Comparison of ENCODE assay signal across 8 cellular contexts in the genomic region with DNA sequence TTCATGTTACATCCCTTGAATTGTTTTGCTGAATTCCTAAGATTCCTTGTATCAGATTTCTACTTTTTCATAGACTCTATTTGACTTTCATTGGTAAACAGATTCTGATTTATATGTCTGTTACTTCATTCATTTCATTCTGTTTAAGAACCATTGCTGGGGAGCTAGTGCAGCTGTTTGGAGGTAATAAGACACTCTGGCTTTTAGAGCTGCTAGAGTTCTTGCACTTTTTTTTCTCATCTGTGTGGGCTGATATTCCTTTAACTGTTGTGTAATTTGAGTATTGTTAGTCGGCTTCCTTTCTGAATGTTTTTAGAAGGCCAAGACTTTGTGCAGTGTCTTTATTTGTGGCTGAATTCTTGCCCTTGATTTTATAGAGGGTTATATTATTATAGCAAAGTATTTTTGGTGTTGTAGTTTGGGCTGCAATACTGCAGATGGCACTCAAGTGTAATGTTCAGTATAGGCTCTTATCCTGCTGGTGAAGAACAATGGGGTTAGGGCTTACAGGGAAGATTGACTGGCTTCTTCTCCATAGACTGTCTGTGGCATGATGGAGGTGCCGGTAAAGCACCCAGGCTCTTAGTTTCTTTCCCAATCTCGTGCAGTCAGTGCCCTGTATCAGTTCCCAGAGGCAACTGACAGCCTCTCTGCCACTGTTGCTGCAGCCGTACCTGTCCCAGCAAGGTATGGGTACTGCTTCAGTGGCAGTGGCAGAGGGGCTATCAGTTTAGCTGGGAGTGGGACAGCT.
DNase-seq lines count a peak whose midpoint lies in the region; ATAC-seq, FAIRE-seq and TF ChIP-seq lines count a peak whose summit lies in the region.

No MANE protein-coding gene starts in this region.

- no peak for FAIRE-seq in frontal cortex (lab: Jason Lieb, UNC)

- H3K9me3 ChIP-seq in WERI-Rb-1 (ENCODE audit: severe bottlenecking), result peaks cover 3% of the 10 kb centered on the region
- H3K9me3 ChIP-seq in upper lobe of right lung, result peaks cover 7% of the 10 kb centered on the region

- DNase-seq in GM12865 (ENCODE audit: low read depth), result peak; percentile 54
- peak; percentile 17 for DNase-seq in H4 (ENCODE audit: low spot score)
- DNase-seq in Kasumi-1 (lab: John Stamatoyannopoulos, UW), result peak; percentile 66 to 81
- DNase-seq in WERI-Rb-1, result peak; percentile 10
- DNase-seq in lung microvascular endothelial cell (ENCODE audit: low read depth in 2 of 2), result peak; percentile 68 to 75
- DNase-seq in activated effector memory CD4-positive, alpha-beta T cell treated with anti-CD3 and anti-CD28 coated beads, Interleukin-2, amount 50 U/mL, for 16 hours, result no peak
- no peak for DNase-seq in frontal cortex (ENCODE audit: low spot score in 2 of 2)
- no peak for DNase-seq in upper lobe of right lung

- intact Hi-C loops in upper lobe of right lung (cut with DNase I), result no loop called here

- no peaks in the 10 kb centered on the region for H3K27me3 ChIP-seq in WERI-Rb-1 (ENCODE audit: insufficient read depth, low read depth, severe bottlenecking)
- H3K27me3 ChIP-seq in upper lobe of right lung, result no peaks in the 10 kb centered on the region

- H3K4me3 ChIP-seq in GM12865 (ENCODE audit: low read depth, low read length) (no peak overlapping the region), WERI-Rb-1 (ENCODE audit: low read depth, low read length) (no peak overlapping the region), upper lobe of right lung (no peak overlapping the region)

- no peak for ATAC-seq in upper lobe of right lung

- TF ChIP-seq CTCF in GM12865 (IDR thresholded peaks at IDR 0.05; ENCODE audit: insufficient read depth, low read depth, low read length, missing control alignments) (peak; percentile 53), WERI-Rb-1 (IDR thresholded peaks at IDR 0.05; ENCODE audit: low read depth, low read length) (peak; percentile 46; the same call in 1 of the 2 replicates), upper lobe of right lung (IDR thresholded peaks at IDR 0.05) (no peak)

- H3K36me3 ChIP-seq in WERI-Rb-1 (no peaks in the 10 kb centered on the region), upper lobe of right lung (no peaks in the 10 kb centered on the region)

- no peak overlapping the region for H3K27ac ChIP-seq in WERI-Rb-1
- H3K27ac ChIP-seq in upper lobe of right lung, result no peak overlapping the region

- no peaks in the 10 kb centered on the region for H3K4me1 ChIP-seq in upper lobe of right lung

Comparison
In these comparisons a context has a peak if more than half of its experiments do, and no peak if none do; other contexts are left out.
1. DNase-seq: peak in GM12865 (single experiment), H4 (single experiment), Kasumi-1 (2 of 2), WERI-Rb-1 (single experiment) and lung microvascular endothelial cell (2 of 2); none in activated effector memory CD4-positive, alpha-beta T cell treated with anti-CD3 and anti-CD28 coated beads, Interleukin-2, amount 50 U/mL, for 16 hours (single experiment), frontal cortex (0 of 2) and upper lobe of right lung (single experiment).